Comparison of ENCODE assay signal across 25 cellular contexts in the genomic region with DNA sequence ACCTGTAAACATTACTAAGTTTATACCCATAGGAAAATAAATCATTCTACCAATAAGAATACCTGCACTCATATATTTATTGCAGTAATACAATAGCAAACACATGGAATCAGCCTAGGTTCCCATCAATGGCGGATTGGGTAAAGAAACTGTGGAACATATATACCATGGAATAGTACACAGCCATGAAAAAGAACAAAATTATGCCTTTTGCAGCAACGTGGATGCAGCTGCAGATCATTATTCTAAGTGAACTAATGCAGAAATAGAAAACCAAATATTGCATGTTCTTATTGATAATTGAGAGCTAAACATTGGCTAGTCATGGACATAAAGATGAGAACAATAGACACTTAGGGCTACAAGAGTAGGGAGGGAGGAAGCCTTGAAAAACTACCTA.
DNase-seq lines count a peak whose midpoint lies in the region; ATAC-seq, FAIRE-seq and TF ChIP-seq lines count a peak whose summit lies in the region.
"Had no signal": no experiment of that assay in that cellular context is flagged by ENCODE, and none has a peak within 500 bp of the region (broad histone marks: within the 10 kb centered on the region; RNA-seq: fewer than 3 reads in every experiment).

No MANE protein-coding gene starts in this region.

- no peaks in the 10 kb centered on the region for H3K9me3 ChIP-seq in HEK293 (ENCODE audit: control insufficient read depth, insufficient read depth, low read depth, low read length)
- no peaks in the 10 kb centered on the region for H3K9me3 ChIP-seq in H1 (ENCODE audit: insufficient read depth in 2 of 2, low read depth in 1 of 2, low read length in 1 of 2)
- H3K9me3 ChIP-seq: BE2C had no signal

- no peak overlapping the region for H4K91ac ChIP-seq in H1 (replicated peaks; ENCODE audit: insufficient read length, low read length)

- no peak overlapping the region for H3K23ac ChIP-seq in H1 (ENCODE audit: insufficient read length)

- no peak overlapping the region for H3K14ac ChIP-seq in H1 (ENCODE audit: insufficient read length)

- H3K79me2 ChIP-seq in H1 (ENCODE audit: control insufficient read depth in 1 of 2, insufficient read depth in 2 of 2, low read length in 2 of 2), result no peaks in the 10 kb centered on the region

- H3K36me3 ChIP-seq in HEK293 (ENCODE audit: control insufficient read depth in 2 of 2, insufficient read depth in 1 of 2, low read length in 2 of 2) (no peaks in the 10 kb centered on the region), H1 (ENCODE audit: control insufficient read depth in 2 of 4, insufficient read depth in 4 of 4, low read length in 3 of 4) (no peaks in the 10 kb centered on the region)
- H3K36me3 ChIP-seq: BE2C had no signal

- H3K23me2 ChIP-seq in H1 (ENCODE audit: low read depth, low read length), result no peaks in the 10 kb centered on the region

- no peak overlapping the region for H2BK12ac ChIP-seq in H1 (ENCODE audit: low read depth, low read length)

- no peak overlapping the region for H2AFZ ChIP-seq in H1 (ENCODE audit: low read length)

- 83% methylated on average over 2 of the region's 2 CpGs; no CpG with 5 or more reads in 1 of the 2 experiments for WGBS in H1 (ENCODE audit: extremely low coverage in 1 of 2, insufficient coverage in 1 of 2, insufficient read length in 1 of 2, insufficient replicate concordance in 2 of 2, low coverage in 1 of 2, low lambda C conversion rate in 2 of 2, missing lambda C conversion rate in 1 of 2), 2 experiments

- H4K5ac ChIP-seq in H1 (ENCODE audit: insufficient read length, low read depth, low read length), result no peak overlapping the region

- no peak for TF ChIP-seq EP300 in H1 (IDR thresholded peaks at IDR 0.05; ENCODE audit: borderline replicate concordance in 1 of 2, low read depth in 2 of 2, low read length in 2 of 2)

- H3K27ac ChIP-seq in HEK293 (ENCODE audit: extremely low read depth, low read depth, low read length) (no peak overlapping the region), H1 (ENCODE audit: low read depth, low read length) (no peak overlapping the region)
- H3K27ac ChIP-seq: BLaER1 had no signal

- H2BK20ac ChIP-seq in H1 (ENCODE audit: low read length), result no peak overlapping the region

- TF ChIP-seq POLR2A in H1 (IDR thresholded peaks at IDR 0.05; ENCODE audit: control extremely low read depth in 1 of 2, low read depth in 2 of 2, low read length in 2 of 2), result no peak

- no peak for FAIRE-seq in H1 (lab: Jason Lieb, UNC)
- FAIRE-seq: A204.1, GM12878, GM12892, GM18507 had no signal

- H2AK5ac ChIP-seq in H1 (ENCODE audit: low read depth, low read length), result no peak overlapping the region

- TF ChIP-seq CTCF in HEK293 (tag by site-specific recombination; IDR thresholded peaks at IDR 0.05), result no peak
- TF ChIP-seq CTCF in H1 (IDR thresholded peaks at IDR 0.05; ENCODE audit: control extremely low read depth in 1 of 3, insufficient read depth in 1 of 3, low read depth in 1 of 3, low read length in 3 of 3), result no peak

- no peak overlapping the region for H3K56ac ChIP-seq in H1 (replicated peaks; ENCODE audit: insufficient read length, low read depth, low read length)

- H3K4me2 ChIP-seq in H1 (ENCODE audit: insufficient read depth in 1 of 2, low read depth in 2 of 2, low read length in 2 of 2), result no peak overlapping the region
- H3K4me2 ChIP-seq: BLaER1 had no signal

- no peaks in the 10 kb centered on the region for H3K79me1 ChIP-seq in H1 (ENCODE audit: low read depth, low read length)

- no peak overlapping the region for H4K8ac ChIP-seq in H1 (ENCODE audit: extremely low read depth, insufficient read depth, low read length)

- H3K4me3 ChIP-seq in HEK293 (ENCODE audit: low read depth, low read length), result no peak overlapping the region
- H3K4me3 ChIP-seq in H1 (ENCODE audit: extremely low read depth in 1 of 4, insufficient read depth in 2 of 4, low read depth in 3 of 4, low read length in 4 of 4), result no peak overlapping the region
- H3K4me3 ChIP-seq: BLaER1, GM12878 had no signal

- peaks cover 0 to 1% (median 0%) of the 10 kb centered on the region in 4 experiments; a peak in 1 of 7 replicates for H3K27me3 ChIP-seq in H1 (replicated peaks in 1 of 4; ENCODE audit: control insufficient read depth in 3 of 4, extremely low read depth in 1 of 4, insufficient read depth in 3 of 4, low read length in 3 of 4)
- H3K27me3 ChIP-seq: BE2C, BLaER1 had no signal

- POLR2A ChIA-PET in HEK293 (lab: Yijun Ruan, JAX) (no interaction called here), H1 (lab: Charles Lee; ENCODE audit: partially characterized antibody) (no interaction called here)

- no peak overlapping the region for H2BK5ac ChIP-seq in H1 (ENCODE audit: low read depth, low read length)

- no peak overlapping the region for H3K9ac ChIP-seq in H1 (replicated peaks in 1 of 4; ENCODE audit: extremely low read depth in 1 of 4, low read depth in 3 of 4, low read length in 3 of 4)
- H3K9ac ChIP-seq: BLaER1 had no signal

- H3K18ac ChIP-seq in H1 (ENCODE audit: extremely low read depth, low read length), result no peak overlapping the region

- no peak for TF ChIP-seq RAD21 in H1 (IDR thresholded peaks at IDR 0.05 in 1 of 2, conservative IDR thresholded peaks at IDR 0.05 in 1 of 2; ENCODE audit: low read depth in 2 of 2, low read length in 2 of 2)

- H4K20me1 ChIP-seq in H1 (replicated peaks in 1 of 2; ENCODE audit: control insufficient read depth in 1 of 2, insufficient read depth in 2 of 2, low read length in 2 of 2), result no peaks in the 10 kb centered on the region

- no peak overlapping the region for H3K4ac ChIP-seq in H1 (replicated peaks; ENCODE audit: insufficient read length, low read depth, low read length)

- no peak for ATAC-seq in HG02642 (IDR thresholded peaks at IDR 0.05; ENCODE audit: poor library complexity, unreplicated experiment)
- ATAC-seq: GM12878 had no signal

- no peaks in the 10 kb centered on the region for H3K4me1 ChIP-seq in HEK293 (ENCODE audit: control insufficient read depth, insufficient read depth, low read length)
- H3K4me1 ChIP-seq in H1 (replicated peaks in 1 of 4; ENCODE audit: control insufficient read depth in 3 of 4, insufficient read depth in 4 of 4, low read length in 3 of 4), result peaks cover 0 to 2% (median 0%) of the 10 kb centered on the region in 4 experiments; a peak in 1 of 7 replicates
- H3K4me1 ChIP-seq: BE2C, BLaER1 had no signal

- CTCF ChIA-PET in HEK293 (lab: Yijun Ruan, JAX), result interaction anchor here (0.6 kb wide), 1 partner anchor 102 kb away, joined by 3 read pairs; no protein-coding TSS in a partner anchor
- CTCF ChIA-PET in H1 (lab: Charles Lee; ENCODE audit: partially characterized antibody), result no interaction called here

- no peak overlapping the region for H2BK120ac ChIP-seq in H1 (replicated peaks; ENCODE audit: low read depth, low read length)

- no peak overlapping the region for H2BK15ac ChIP-seq in H1 (ENCODE audit: low read length)

- no peak for DNase-seq in H1 (ENCODE audit: low read depth in 1 of 2, low spot score in 2 of 2)
- DNase-seq in nucleus accumbens (lab: John Stamatoyannopoulos, UW), result no peak
- DNase-seq in SW480 (ENCODE audit: low spot score), result no peak
- DNase-seq: 8988T; ACHN; BE2C; C1 segment of cervical spinal cord; CD4-positive, alpha-beta memory T cell; CD4-positive, CD25-positive, alpha-beta regulatory T cell; CD8-positive, alpha-beta memory T cell; COR-L47; DMS 273 treated with DMSO at 0.1 percent for 48 hours; DMS153; DMS53; DMS79; DND-41; EL; GDM1 had no signal

TF ChIP-seq in HEK293, 187 proteins besides CTCF, POLR2A, EP300 and RAD21:
- no peak for TF ChIP-seq ZNF423 (tag by site-specific recombination; IDR thresholded peaks at IDR 0.05)
- TF ChIP-seq ZNF404 (tag by site-specific recombination; IDR thresholded peaks at IDR 0.05), result no peak
- TF ChIP-seq ZNF121 (tag by site-specific recombination; IDR thresholded peaks at IDR 0.05), result no peak
- peak; percentile 61 for TF ChIP-seq ZNF146 (tag by site-specific recombination; IDR thresholded peaks at IDR 0.05)

TF ChIP-seq in H1, 55 proteins besides CTCF, POLR2A, EP300 and RAD21:
- TF ChIP-seq CREB1 (IDR thresholded peaks at IDR 0.05) (no peak), BRCA1 (IDR thresholded peaks at IDR 0.05; ENCODE audit: low read depth, low read length) (no peak), KDM1A (IDR thresholded peaks at IDR 0.05; ENCODE audit: borderline replicate concordance, low read length) (peak; percentile 82; the same call in 1 of the 2 replicates)
